17 cellular contexts compared by ENCODE assay signal in the genomic region with DNA sequence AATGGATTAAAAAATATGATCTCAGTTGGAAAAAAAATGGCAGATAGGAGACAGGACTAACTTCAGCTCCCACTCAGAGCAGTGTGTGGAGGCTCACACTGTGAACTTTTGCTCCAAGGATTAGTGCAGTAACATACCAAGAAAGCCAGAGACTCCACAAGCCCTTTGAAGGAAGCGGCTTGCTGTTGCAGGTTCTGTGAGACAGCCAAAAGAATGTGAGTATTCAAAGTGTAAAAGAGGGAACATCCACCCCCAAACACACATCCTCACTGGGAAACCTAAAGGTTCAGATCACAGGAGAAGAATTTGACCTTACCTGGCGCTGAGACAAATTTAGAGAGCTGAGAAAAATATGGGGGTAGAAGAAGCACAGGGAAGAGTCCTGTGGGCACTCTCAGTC.
A peak's percentile ranks its signal among the peaks of the same experiment; 100 is the strongest.
DNase-seq lines count a peak whose midpoint lies in the region; ATAC-seq, FAIRE-seq and TF ChIP-seq lines count a peak whose summit lies in the region.
"Had no signal": no experiment of that assay in that cellular context is flagged by ENCODE, and none has a peak within 500 bp of the region (broad histone marks: within the 10 kb centered on the region; RNA-seq: fewer than 3 reads in every experiment).

No MANE protein-coding gene starts in this region.

- no peak for TF ChIP-seq CTCF in GM12878 (IDR thresholded peaks at IDR 0.05 in 2 of 3, conservative IDR thresholded peaks at IDR 0.05 in 1 of 3; ENCODE audit: control insufficient read depth in 2 of 3, extremely low read depth in 1 of 3, insufficient read depth in 1 of 3, low read depth in 3 of 3, low read length in 3 of 3)

- ATAC-seq in GM12878 (no peak), SK-N-SH treated with all-trans-retinoic acid at 6 μM for 48 hours (no peak)
- ATAC-seq: activated CD8-positive, alpha-beta T cell treated with anti-CD3 and anti-CD28 coated beads, Interleukin-2, amount 10 ng/mL, durations not matched to agents 7 days and 5 days; heart left ventricle; psoas muscle had no signal

- in situ Hi-C loops in GM12878 (cut with MboI), result no loop called here

- SMC1A ChIA-PET in GM12878 (lab: Charles Lee; ENCODE audit: uncharacterized antibody, unreplicated experiment), result interaction anchor here (2.2 kb wide), 1 partner anchor 13 kb away, joined by 9 read pairs; no protein-coding TSS in a partner anchor

- H3K27me3 ChIP-seq in HUES6 (ENCODE audit: control insufficient read depth, insufficient read depth, low read length), result no peaks in the 10 kb centered on the region
- H3K27me3 ChIP-seq in GM12878 (replicated peaks in 1 of 2; ENCODE audit: control insufficient read depth in 2 of 2, insufficient read depth in 2 of 2, low read length in 1 of 2), result no peaks in the 10 kb centered on the region
- H3K27me3 ChIP-seq in mesenchymal stem cell (ENCODE audit: control insufficient read depth in 1 of 2, insufficient read depth in 1 of 2, low read length in 2 of 2), result no peaks in the 10 kb centered on the region
- H3K27me3 ChIP-seq: adrenal gland, heart left ventricle, Peyer's patch, suprapubic skin had no signal

- peaks cover 13% of the 10 kb centered on the region for H3K9me3 ChIP-seq in HUES6 (ENCODE audit: control insufficient read depth, insufficient read depth, low read depth, low read length)
- no peaks in the 10 kb centered on the region; the same call in 2 of the 3 replicates for H3K9me3 ChIP-seq in GM12878 (replicated peaks; ENCODE audit: control insufficient read depth, insufficient read depth, low read length)
- peaks cover 39% of the 10 kb centered on the region for H3K9me3 ChIP-seq in mesenchymal stem cell (ENCODE audit: control insufficient read depth, low read length)
- H3K9me3 ChIP-seq: adrenal gland, Peyer's patch had no signal

- no peak overlapping the region for H3K4me2 ChIP-seq in GM12878 (ENCODE audit: control insufficient read depth, insufficient read depth)
- no peak overlapping the region for H3K4me2 ChIP-seq in mesenchymal stem cell (ENCODE audit: low read length, poor library complexity, severe bottlenecking)

- no peak overlapping the region for H3K27ac ChIP-seq in HUES6 (ENCODE audit: low read depth, low read length)
- H3K27ac ChIP-seq in GM12878 (ENCODE audit: control insufficient read depth, insufficient read depth), result no peak overlapping the region
- H3K27ac ChIP-seq in mesenchymal stem cell (ENCODE audit: low read length, poor library complexity, severe bottlenecking), result peak overlapping the region; percentile 70
- H3K27ac ChIP-seq: adrenal gland, heart left ventricle, Peyer's patch, psoas muscle, suprapubic skin had no signal

- DNase-seq in GM12878 (ENCODE audit: low read depth, low spot score) (no peak), mesenchymal stem cell (peak; percentile 2), anterior cingulate cortex (lab: John Stamatoyannopoulos, UW) (no peak), NCI-H774 (lab: John Stamatoyannopoulos, UW) (no peak), OCI-M1 (lab: John Stamatoyannopoulos, UW) (no peak)
- DNase-seq: activated CD8-positive, alpha-beta T cell treated with anti-CD3 and anti-CD28 coated beads, Interleukin-2, amount 10 ng/mL, durations not matched to agents 7 days and 5 days; adrenal gland; cortex of kidney; DND-41; heart left ventricle; kidney glomerular epithelial cell; NCI-H1930; Peyer's patch; psoas muscle had no signal

- intact Hi-C loops in GM12878 (cut with micrococcal nuclease; ENCODE audit: unreplicated experiment), result no loop called here

- no peak for TF ChIP-seq POLR2A in GM12878 (IDR thresholded peaks at IDR 0.05; ENCODE audit: low read depth, low read length)

- no peak overlapping the region for H3K14ac ChIP-seq in mesenchymal stem cell (ENCODE audit: low read length in 2 of 2)

- no peaks in the 10 kb centered on the region for H3K79me1 ChIP-seq in mesenchymal stem cell (replicated peaks; ENCODE audit: low read length, poor library complexity, severe bottlenecking)

- H2AK5ac ChIP-seq in mesenchymal stem cell (ENCODE audit: low read length, severe bottlenecking), result no peak overlapping the region

- H4K20me1 ChIP-seq in GM12878 (ENCODE audit: control insufficient read depth, insufficient read depth), result no peaks in the 10 kb centered on the region

- H3K4me3 ChIP-seq in HUES6 (ENCODE audit: low read depth, low read length), result no peak overlapping the region
- no peak overlapping the region for H3K4me3 ChIP-seq in GM12878
- no peak overlapping the region for H3K4me3 ChIP-seq in mesenchymal stem cell (ENCODE audit: insufficient read depth in 1 of 2, low read depth in 1 of 2, low read length in 2 of 2)
- H3K4me3 ChIP-seq: adrenal gland, heart left ventricle, Peyer's patch, psoas muscle, suprapubic skin had no signal

- WGBS in GM12878 (ENCODE audit: insufficient coverage, insufficient replicate concordance, low lambda C conversion rate, missing lambda C conversion rate), result 19% methylated on average over 2 of the region's 2 CpGs
- WGBS in mesenchymal stem cell, result 78% methylated on average over 1 of the region's 2 CpGs

- peaks cover 14% of the 10 kb centered on the region; the same call in 1 of the 2 replicates for H3K4me1 ChIP-seq in HUES6 (ENCODE audit: control insufficient read depth, insufficient read depth, low read length)
- no peaks in the 10 kb centered on the region for H3K4me1 ChIP-seq in GM12878 (ENCODE audit: control insufficient read depth, insufficient read depth, low read length)
- H3K4me1 ChIP-seq in mesenchymal stem cell (ENCODE audit: control insufficient read depth, insufficient read depth, low read depth, low read length), result peaks cover 7% of the 10 kb centered on the region
- H3K4me1 ChIP-seq: adrenal gland, heart left ventricle, Peyer's patch, psoas muscle, suprapubic skin had no signal

- H3K4ac ChIP-seq in mesenchymal stem cell (ENCODE audit: low read depth in 1 of 2, low read length in 2 of 2), result no peak overlapping the region

- no peak for TF ChIP-seq RAD21 in GM12878 (IDR thresholded peaks at IDR 0.05; ENCODE audit: insufficient read depth, low read depth, low read length)

- H3K9ac ChIP-seq in HUES6 (ENCODE audit: low read length), result peak overlapping the region; percentile 36
- no peak overlapping the region for H3K9ac ChIP-seq in GM12878 (ENCODE audit: control insufficient read depth, insufficient read depth, low read length)
- H3K9ac ChIP-seq in mesenchymal stem cell (ENCODE audit: low read length), result no peak overlapping the region

- no TSS peak for BruUV-seq in GM12878 (replicated peaks; lab: Mats Ljungman, UMichigan)

- TF ChIP-seq EP300 in GM12878 (IDR thresholded peaks at IDR 0.05; ENCODE audit: borderline replicate concordance in 1 of 2, control insufficient read depth in 1 of 2, low read depth in 2 of 2, low read length in 2 of 2), result no peak

- H3K79me2 ChIP-seq in GM12878 (ENCODE audit: control insufficient read depth, insufficient read depth, low read length), result no peaks in the 10 kb centered on the region

- no peak overlapping the region for H2BK5ac ChIP-seq in mesenchymal stem cell (ENCODE audit: low read depth, low read length, poor library complexity, severe bottlenecking)

- CTCF ChIA-PET in GM12878 (lab: Yijun Ruan, JAX), result no interaction called here

- H3K18ac ChIP-seq in mesenchymal stem cell (ENCODE audit: low read depth in 1 of 2, low read length in 2 of 2), result no peak overlapping the region

- FAIRE-seq in GM12878 (lab: Jason Lieb, UNC), result no peak

- no peak overlapping the region for H2BK15ac ChIP-seq in mesenchymal stem cell (ENCODE audit: low read depth, poor library complexity, severe bottlenecking)

- no peak overlapping the region for H4K91ac ChIP-seq in mesenchymal stem cell (ENCODE audit: low read length)

- no peak overlapping the region for H4K8ac ChIP-seq in mesenchymal stem cell (ENCODE audit: low read length)

- H2BK120ac ChIP-seq in mesenchymal stem cell (ENCODE audit: low read depth, low read length), result no peak overlapping the region

- no peaks in the 10 kb centered on the region for H3K36me3 ChIP-seq in HUES6 (ENCODE audit: control insufficient read depth, insufficient read depth, low read length)
- H3K36me3 ChIP-seq in GM12878 (ENCODE audit: control insufficient read depth in 2 of 2, insufficient read depth in 2 of 2, low read length in 1 of 2), result no peaks in the 10 kb centered on the region
- H3K36me3 ChIP-seq in mesenchymal stem cell (ENCODE audit: control insufficient read depth in 1 of 2, insufficient read depth in 2 of 2, low read depth in 1 of 2, low read length in 2 of 2), result no peaks in the 10 kb centered on the region
- H3K36me3 ChIP-seq: adrenal gland, heart left ventricle, Peyer's patch, suprapubic skin had no signal

- RAD21 ChIA-PET in GM12878 (lab: Charles Lee; ENCODE audit: unreplicated experiment), result interaction anchor here (1.1 to 2.1 kb wide), 2 partner anchors 13 to 74 kb away, joined by 3 to 5 read pairs; no protein-coding TSS in a partner anchor

- H2AFZ ChIP-seq in GM12878 (ENCODE audit: control insufficient read depth, low read depth, low read length), result no peak overlapping the region
- no peak overlapping the region for H2AFZ ChIP-seq in mesenchymal stem cell (ENCODE audit: low read depth, low read length)

- H3K23ac ChIP-seq in mesenchymal stem cell (ENCODE audit: low read length in 2 of 2), result no peak overlapping the region

- no peak overlapping the region for H2BK12ac ChIP-seq in mesenchymal stem cell (ENCODE audit: low read length in 2 of 2)

- POLR2A ChIA-PET in GM12878 (lab: Charles Lee), result no interaction called here

TF ChIP-seq in GM12878, 131 proteins besides CTCF, POLR2A, EP300 and RAD21:
- TF ChIP-seq SIN3A (IDR thresholded peaks at IDR 0.05; ENCODE audit: low read depth, low read length) (no peak), MEF2B (IDR thresholded peaks at IDR 0.05; ENCODE audit: partially characterized antibody, poor library complexity, severe bottlenecking) (peak; percentile 62)

TF ChIP-seq in SK-N-SH treated with all-trans-retinoic acid at 6 μM for 48 hours, 23 proteins besides CTCF, POLR2A, EP300 and RAD21:
- TF ChIP-seq ISL1 (CRISPR knock-in tag; IDR thresholded peaks at IDR 0.05), result no peak
- TF ChIP-seq TOX (CRISPR knock-in tag; IDR thresholded peaks at IDR 0.05; ENCODE audit: borderline replicate concordance), result no peak
- TF ChIP-seq ZFP3 (CRISPR knock-in tag; IDR thresholded peaks at IDR 0.05), result no peak
- TF ChIP-seq ZNF565 (CRISPR knock-in tag; conservative IDR thresholded peaks at IDR 0.05; ENCODE audit: low read depth), result no peak
